In genomic region chr5:126172812-126173211, GRCh38 we compare ENCODE assay signal across 31 cellular contexts.
"Had no signal": no experiment of that assay in that cellular context is flagged by ENCODE, and none has a peak within 500 bp of the region (broad histone marks: within the 10 kb centered on the region; RNA-seq: fewer than 3 reads in every experiment).

No MANE protein-coding gene starts in this region.

- H3K4me1 ChIP-seq: neural progenitor cell, parathyroid adenoma, psoas muscle, spleen, suprapubic skin, testis, tibial artery, transverse colon, upper lobe of right lung, uterus had no signal

- H3K9me3 ChIP-seq: ovary, psoas muscle, testis, upper lobe of right lung, uterus had no signal

- H3K36me3 ChIP-seq: ovary, spleen, suprapubic skin, tibial artery, transverse colon, upper lobe of right lung, uterus had no signal

- H3K4me3 ChIP-seq: neural progenitor cell, ovary, psoas muscle, skin epidermis, smooth muscle cell, spleen, suprapubic skin, testis, tibial artery, transverse colon, upper lobe of right lung, uterus had no signal

- H3K9ac ChIP-seq: neural progenitor cell, parathyroid adenoma had no signal

- H3K27me3 Mint-ChIP-seq: naive thymus-derived CD8-positive, alpha-beta T cell; natural killer cell treated with Interleukin-12 subunit alpha and Interleukin-12 subunit beta and Interleukin-15 and Interleukin-18, amount 100 ng/mL, for 72 hours; progenitor cell of endocrine pancreas; stimulated activated naive CD8-positive, alpha-beta T cell treated with anti-CD3 and anti-CD28 coated beads, Interleukin-15, amount 100 ng/mL, for 72 hours had no signal

- H3K27me3 ChIP-seq: neural progenitor cell, ovary, spleen, suprapubic skin, testis, tibial artery, transverse colon, upper lobe of right lung, uterus had no signal

- H3K27ac ChIP-seq: neural progenitor cell, ovary, parathyroid adenoma, psoas muscle, skin epidermis, spleen, suprapubic skin, testis, tibial artery, transverse colon, upper lobe of right lung, uterus had no signal

- H3K4me3 Mint-ChIP-seq: naive thymus-derived CD8-positive, alpha-beta T cell; natural killer cell treated with Interleukin-12 subunit alpha and Interleukin-12 subunit beta and Interleukin-15 and Interleukin-18, amount 100 ng/mL, for 72 hours; nephron progenitor cell; neural progenitor cell; stimulated activated memory B cell treated with anti-CD40 and anti-IgM and Interleukin-4, amounts not matched to agents 10 μg/mL and 1 μg/mL and 100 μg/mL, for 72 hours; stimulated activated naive CD8-positive, alpha-beta T cell treated with anti-CD3 and anti-CD28 coated beads, Interleukin-15, amount 100 ng/mL, for 72 hours; type B pancreatic cell had no signal

- ATAC-seq: naive thymus-derived CD8-positive, alpha-beta T cell; natural killer cell treated with Interleukin-12 subunit alpha and Interleukin-12 subunit beta and Interleukin-15 and Interleukin-18, amount 100 ng/mL, for 72 hours; psoas muscle; right cardiac atrium; sciatic nerve; stimulated activated memory B cell treated with anti-CD40 and anti-IgM and Interleukin-4, amounts not matched to agents 10 μg/mL and 1 μg/mL and 100 μg/mL, for 72 hours; stimulated activated naive CD8-positive, alpha-beta T cell treated with anti-CD3 and anti-CD28 coated beads, Interleukin-15, amount 100 ng/mL, for 72 hours; stimulated activated naive CD8-positive, alpha-beta T cell treated with anti-CD3 and anti-CD28 coated beads, Interleukin-15, Interleukin-2, amounts not matched to agents 100 U/mL and 50 U/mL, for 24 hours; upper lobe of right lung had no signal

- DNase-seq: naive thymus-derived CD8-positive, alpha-beta T cell; nephron progenitor cell; occipital lobe; ovary; psoas muscle; right cardiac atrium; spleen; stimulated activated CD4-positive, alpha-beta T cell treated with anti-CD3 and anti-CD28 coated beads, Interleukin-12 subunit alpha, Interleukin-12 subunit beta, amount 100 ng/mL, for 4 hours; stimulated activated CD4-positive, alpha-beta T cell treated with anti-CD3 and anti-CD28 coated beads, Interleukin-1b, Interleukin-23, amount 100 ng/mL, for 48 hours; stimulated activated CD4-positive, alpha-beta T cell treated with anti-CD3 and anti-CD28 coated beads, Interleukin-4, amount 100 ng/mL, for 1 hour; stimulated activated CD4-positive, alpha-beta T cell treated with anti-CD3 and anti-CD28 coated beads, Interleukin-4, amount 100 ng/mL, for 4 hours; stimulated activated CD8-positive, alpha-beta memory T cell treated with anti-CD3 and anti-CD28 coated beads, Interleukin-4, amount 100 ng/mL, for 48 hours; stimulated activated naive CD4-positive, alpha-beta T cell; stimulated activated naive CD8-positive, alpha-beta T cell treated with anti-CD3 and anti-CD28 coated beads, Interleukin-15, amount 100 ng/mL, for 72 hours; stimulated activated naive CD8-positive, alpha-beta T cell treated with anti-CD3 and anti-CD28 coated beads, Interleukin-15, Interleukin-2, amounts not matched to agents 100 U/mL and 50 U/mL, for 24 hours; substantia nigra; testis; tibial artery; transverse colon; upper lobe of right lung; uterus had no signal

- H3K36me3 Mint-ChIP-seq: neural progenitor cell; stimulated activated memory B cell treated with anti-CD40 and anti-IgM and Interleukin-4, amounts not matched to agents 10 μg/mL and 1 μg/mL and 100 μg/mL, for 72 hours; type B pancreatic cell had no signal

- H3K27ac Mint-ChIP-seq: naive thymus-derived CD8-positive, alpha-beta T cell; natural killer cell treated with Interleukin-12 subunit alpha and Interleukin-12 subunit beta and Interleukin-15 and Interleukin-18, amount 100 ng/mL, for 72 hours; nephron progenitor cell; neural progenitor cell; progenitor cell of endocrine pancreas; stimulated activated memory B cell treated with anti-CD40 and anti-IgM and Interleukin-4, amounts not matched to agents 10 μg/mL and 1 μg/mL and 100 μg/mL, for 72 hours; stimulated activated naive CD8-positive, alpha-beta T cell treated with anti-CD3 and anti-CD28 coated beads, Interleukin-15, amount 100 ng/mL, for 72 hours; type B pancreatic cell had no signal

- H3K4me1 Mint-ChIP-seq: naive thymus-derived CD8-positive, alpha-beta T cell; nephron progenitor cell; neural progenitor cell; stimulated activated memory B cell treated with anti-CD40 and anti-IgM and Interleukin-4, amounts not matched to agents 10 μg/mL and 1 μg/mL and 100 μg/mL, for 72 hours; stimulated activated naive CD8-positive, alpha-beta T cell treated with anti-CD3 and anti-CD28 coated beads, Interleukin-15, amount 100 ng/mL, for 72 hours had no signal
